In the genomic region with DNA sequence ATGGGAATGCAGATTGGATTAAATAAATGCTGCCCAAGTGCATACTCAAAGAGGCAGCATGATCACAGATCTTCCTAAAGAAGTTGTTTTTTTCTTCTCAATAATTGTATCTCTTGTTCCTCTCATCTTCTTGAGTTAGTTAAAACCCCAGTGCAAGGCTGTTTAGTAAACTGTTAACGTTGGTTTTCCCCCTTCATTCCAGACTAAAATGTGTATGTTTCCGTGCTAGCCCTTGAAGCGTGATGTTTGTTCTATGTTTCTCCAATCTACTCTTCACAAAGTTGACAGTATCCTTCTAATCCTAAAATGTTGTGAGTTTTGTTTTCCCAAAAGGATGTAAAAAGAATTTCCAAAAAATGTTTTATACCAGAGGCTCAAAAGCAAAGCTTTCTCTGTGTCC, we compare ENCODE assay signal across 9 cellular contexts. TPM values are rescaled to one million over a fixed set of nuclear protein-coding genes. Genes with fewer than 3 reads are reported as not detected.
"Had no signal": no experiment of that assay in that cellular context is flagged by ENCODE, and none has a peak within 500 bp of the region (broad histone marks: within the 10 kb centered on the region; RNA-seq: fewer than 3 reads in every experiment).

No MANE protein-coding gene starts in this region.

- ATAC-seq: GM23338 had no signal

- DNase-seq: GOT3, H7, H9, HCEC 1CT, HFFc6 had no signal

- H3K9me3 ChIP-seq: HAP-1 had no signal

- H3K36me3 ChIP-seq: HAP-1 had no signal

- FAIRE-seq: H1, H54 had no signal

- H3K4me3 ChIP-seq: GM23338, HAP-1 had no signal

- H2AFZ ChIP-seq: GM23338 had no signal

- H3K9me3 Mint-ChIP-seq: GM23338, H9, HFFc6 had no signal

- H3K4me1 ChIP-seq: HAP-1 had no signal

- H3K27ac Mint-ChIP-seq: GM23338, H9, HFFc6 had no signal

- H3K4me3 Mint-ChIP-seq: GM23338, H9, HFFc6 had no signal

- H3K4me1 Mint-ChIP-seq: H9 had no signal

- H3K4me2 ChIP-seq: GM23338 had no signal

RNA-seq across cellular contexts. Expression of gene CYP24A1, which starts 15.6 kb away (rescaled TPM):
- total RNA-seq: GM23338, H1, H9 had no signal
- polyA plus RNA-seq: H1 had no signal
